ENCODE assay signal across 1 cellular context in the genomic region with DNA sequence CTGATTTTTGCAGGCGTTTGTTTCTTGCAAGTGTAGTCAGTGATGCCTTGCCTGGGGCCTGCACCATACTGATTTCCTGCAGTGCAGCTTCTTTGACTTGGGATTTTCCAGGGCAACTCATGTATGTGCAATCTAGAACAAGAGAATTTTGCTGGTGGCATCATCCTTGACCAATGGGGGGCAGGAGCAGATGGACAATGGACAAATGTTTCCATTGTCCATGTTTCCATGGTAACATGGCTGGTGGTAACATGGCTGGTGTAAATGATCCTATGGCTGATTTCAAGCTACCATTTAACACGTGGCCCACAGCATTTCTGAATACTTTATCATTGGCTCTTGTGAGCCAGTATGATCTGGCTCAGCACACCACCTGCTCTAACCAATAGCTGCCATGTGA.
TF ChIP-seq lines count a peak whose summit lies in the region.

No MANE protein-coding gene starts in this region.

TF ChIP-seq in K562, 482 proteins besides CTCF, POLR2A, EP300 and RAD21 (continued from another document):
- no peak for TF ChIP-seq ZNF165 (CRISPR knock-in tag; IDR thresholded peaks at IDR 0.05; ENCODE audit: borderline replicate concordance)
